Comparison of ENCODE assay signal across 8 cellular contexts in the genomic region with DNA sequence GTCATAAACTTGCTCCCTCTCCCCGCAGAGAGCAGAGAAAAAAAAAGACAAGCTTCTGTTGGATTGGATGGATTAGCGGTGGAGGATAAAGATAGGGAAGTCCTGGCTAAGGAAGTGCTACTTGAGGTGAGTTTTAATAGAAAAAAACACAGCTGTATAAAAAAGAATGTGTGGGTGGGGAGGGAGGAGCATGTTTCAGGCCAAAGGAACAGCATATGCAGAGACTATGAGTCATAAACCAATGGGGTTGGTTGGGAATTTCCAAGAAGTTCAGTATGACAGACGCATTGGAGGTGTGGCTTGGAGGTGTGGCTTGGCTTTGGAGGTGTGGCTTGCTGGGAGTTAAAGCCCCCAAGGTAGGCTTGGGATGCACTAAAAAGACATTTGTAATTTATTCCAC.
DNase-seq lines count a peak whose midpoint lies in the region; ATAC-seq and TF ChIP-seq lines count a peak whose summit lies in the region.

No MANE protein-coding gene starts in this region.

- no peak overlapping the region for H3K4me3 Mint-ChIP-seq in T-cell

- no peaks in the 10 kb centered on the region for H3K36me3 ChIP-seq in mucosa of descending colon (ENCODE audit: low read depth)

- no peak overlapping the region for H3K27ac Mint-ChIP-seq in T-cell

- CTCF ChIA-PET in T-cell (lab: Charles Lee): no interaction called here

- ATAC-seq in GM21526 (IDR thresholded peaks at IDR 0.05; ENCODE audit: low FRiP score, unreplicated experiment) (peak; percentile 94), mucosa of descending colon (peak; percentile 98), T-cell (replicated peaks in 1 of 4) (no peak)

- no peaks in the 10 kb centered on the region for H3K4me1 Mint-ChIP-seq in T-cell

- no peak for TF ChIP-seq CTCF in mucosa of descending colon (IDR thresholded peaks at IDR 0.05)

- POLR2A ChIA-PET in T-cell (lab: Charles Lee): no interaction called here

- no peaks in the 10 kb centered on the region for H3K9me3 ChIP-seq in mucosa of descending colon

- H3K4me3 ChIP-seq in mucosa of descending colon: no peak overlapping the region

- peaks cover 0 to 3% (median 0%) of the 10 kb centered on the region in 3 donors for H3K9me3 Mint-ChIP-seq in T-cell

- intact Hi-C loops in mucosa of descending colon (cut with DNase I, micrococcal nuclease): no loop called here

- no peaks in the 10 kb centered on the region for H3K36me3 Mint-ChIP-seq in T-cell

- DNase-seq in EH (ENCODE audit: low read depth) (peak; percentile 20), HK-2 (ENCODE audit: unreplicated experiment) (peak; percentile 43), mucosa of descending colon (peak in 2 of 3 donors; percentile 35 to 40), T-cell (no peak), SHP77 treated with DMSO at 0.1 percent for 48 hours (lab: John Stamatoyannopoulos, UW) (no peak), activated gamma-delta T cell (lab: John Stamatoyannopoulos, UW) (no peak)
- peak; percentile 57 for DNase-seq in activated CD8-positive, alpha-beta memory T cell treated with anti-CD3 and anti-CD28 coated beads, Interleukin-2, amount 50 U/mL, for 48 hours

- peaks cover 9 to 29% of the 10 kb centered on the region in 2 donors for H3K27me3 Mint-ChIP-seq in T-cell

- no peaks in the 10 kb centered on the region for H3K4me1 ChIP-seq in mucosa of descending colon (ENCODE audit: low read depth)

Comparison
In these comparisons a context has a peak if more than half of its experiments do, and no peak if none do; other contexts are left out.
1. DNase-seq: peak in EH (single experiment), HK-2 (single experiment), activated CD8-positive, alpha-beta memory T cell treated with anti-CD3 and anti-CD28 coated beads, Interleukin-2, amount 50 U/mL, for 48 hours (single experiment) and mucosa of descending colon (2 of 3); none in T-cell (0 of 34), SHP77 treated with DMSO at 0.1 percent for 48 hours (single experiment) and activated gamma-delta T cell (single experiment).
2. ATAC-seq: peak in GM21526 (single experiment) and mucosa of descending colon (single experiment); none in T-cell (0 of 4).